8 cellular contexts compared by ENCODE assay signal in the genomic region with DNA sequence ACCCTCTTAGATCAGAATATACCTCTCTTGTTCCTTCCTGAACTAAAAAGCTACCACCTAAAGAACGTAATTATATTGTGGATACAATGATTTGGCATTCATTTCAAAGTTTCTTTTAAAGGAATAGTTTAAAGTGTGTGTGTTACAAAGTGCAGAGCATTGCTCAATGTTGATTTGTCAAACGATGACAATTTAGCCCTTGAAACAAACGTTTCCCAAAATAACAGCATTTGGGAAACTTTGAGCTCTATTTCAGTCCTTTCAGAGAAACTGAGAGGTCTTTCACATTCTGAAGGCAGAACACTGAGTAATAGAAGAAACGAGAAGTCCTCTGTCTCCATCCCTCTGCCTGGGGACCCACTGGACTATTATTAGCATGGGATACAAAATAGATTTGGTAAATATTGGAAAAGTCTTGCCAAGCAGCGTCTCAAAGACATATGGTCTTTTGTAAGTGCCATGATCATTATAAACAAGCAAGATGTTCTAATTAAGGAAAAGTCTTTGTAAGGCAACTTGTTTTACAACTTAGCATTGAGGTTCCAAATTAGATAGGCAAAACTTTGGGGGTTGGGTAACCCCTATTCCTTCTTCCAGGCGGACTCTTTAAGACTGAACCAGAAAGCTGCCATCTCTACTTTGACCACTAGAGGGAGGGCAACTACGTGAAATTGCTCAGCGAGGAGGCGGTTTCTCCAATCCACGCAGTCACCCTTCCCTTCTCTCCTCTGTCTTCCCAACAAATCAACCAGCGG.
DNase-seq lines count a peak whose midpoint lies in the region; ATAC-seq and TF ChIP-seq lines count a peak whose summit lies in the region.

No MANE protein-coding gene starts in this region.

- CTCF ChIA-PET in mammary epithelial cell (lab: Charles Lee; ENCODE audit: low non-redundant PET) = interaction anchor here (1.1 kb wide), 1 partner anchor 149 kb away, joined by 3 read pairs; no protein-coding TSS in a partner anchor

- intact Hi-C loops in Right ventricle myocardium inferior (cut with DNase I) = loop anchor here (5.0 to 10.0 kb wide), 3 partner anchors 619 to 1461 kb away; no protein-coding TSS in a partner anchor
- intact Hi-C loops in cardiac septum (cut with DNase I) = loop anchor here (10.0 kb wide), 1 partner anchor 1459 kb away; no protein-coding TSS in a partner anchor
- intact Hi-C loops in mammary epithelial cell (cut with micrococcal nuclease) = loop anchor here (1.0 to 10.0 kb wide), 7 partner anchors 67 to 1461 kb away; no protein-coding TSS in a partner anchor

- H3K36me3 ChIP-seq in mammary epithelial cell (ENCODE audit: insufficient read depth, low read length) = no peaks in the 10 kb centered on the region

- no peaks in the 10 kb centered on the region for H3K4me1 ChIP-seq in mammary epithelial cell (ENCODE audit: insufficient read depth, low read length)

- no TSS peak for BruUV-seq in mammary epithelial cell (replicated peaks; lab: Mats Ljungman, UMichigan)

- no peak overlapping the region for H3K4me3 ChIP-seq in mammary epithelial cell (replicated peaks in 1 of 3; ENCODE audit: insufficient read depth in 1 of 3, low read depth in 2 of 3, low read length in 3 of 3)

- H3K4me3 Mint-ChIP-seq in HFFc6 = no peak overlapping the region

- no peak overlapping the region for H3K9ac ChIP-seq in mammary epithelial cell (ENCODE audit: insufficient read depth, low read length)

- H3K27ac ChIP-seq in mammary epithelial cell (ENCODE audit: insufficient read depth, low read depth, low read length) = no peak overlapping the region

- H3K9me3 ChIP-seq in mammary epithelial cell (replicated peaks; ENCODE audit: insufficient read depth, low read length) = no peaks in the 10 kb centered on the region

- H3K4me1 Mint-ChIP-seq in HFFc6 (ENCODE audit: low read depth) = no peaks in the 10 kb centered on the region

- H4K20me1 ChIP-seq in mammary epithelial cell (ENCODE audit: insufficient read depth, low read length) = no peaks in the 10 kb centered on the region

- no peaks in the 10 kb centered on the region for H3K9me3 Mint-ChIP-seq in HFFc6

- dilution Hi-C loops in mammary epithelial cell (cut with HindIII; ENCODE audit: low sequenced_read_pairs) = no loop called here

- ATAC-seq in Right ventricle myocardium inferior = peak; percentile 83
- ATAC-seq in SK-N-SH treated with all-trans-retinoic acid at 6 μM for 48 hours = peak; percentile 98

- no peak overlapping the region for H3K27ac Mint-ChIP-seq in HFFc6

- in situ Hi-C loops in mammary epithelial cell (cut with MboI; ENCODE audit: low sequenced_read_pairs in 2 of 2) = no loop called here

- peak; percentile 98 for TF ChIP-seq CTCF in HFFc6 (IDR thresholded peaks at IDR 0.05)
- peak; percentile 94 to 97 for TF ChIP-seq CTCF in mammary epithelial cell (conservative IDR thresholded peaks at IDR 0.05 in 1 of 2, IDR thresholded peaks at IDR 0.05 in 1 of 2; ENCODE audit: extremely low read depth in 1 of 2, insufficient read depth in 1 of 2, low read depth in 1 of 2, low read length in 2 of 2)

- H2AFZ ChIP-seq in mammary epithelial cell (ENCODE audit: low read depth, low read length) = no peak overlapping the region

- DNase-seq in Right ventricle myocardium inferior (ENCODE audit: missing footprints) (no peak), cardiac septum (ENCODE audit: low spot score) (no peak), HFFc6 (peak; percentile 48), NAMALWA (ENCODE audit: low spot score) (peak; percentile 67), mammary epithelial cell (peak; percentile 36), islet precursor cell (peak; percentile 73)
- DNase-seq in stimulated activated CD4-positive, alpha-beta T cell treated with anti-CD3 and anti-CD28 coated beads, Interleukin-1b, Interleukin-23, amount 100 ng/mL, for 24 hours (ENCODE audit: low read depth in 4 of 4, low spot score in 1 of 4) = peak in 3 of 4 experiments; percentile 17 to 40 (median 25)

- no peak overlapping the region for H3K4me2 ChIP-seq in mammary epithelial cell (ENCODE audit: insufficient read depth, low read depth, low read length)

- no peaks in the 10 kb centered on the region for H3K36me3 Mint-ChIP-seq in HFFc6 (ENCODE audit: low read depth)

- no peaks in the 10 kb centered on the region for H3K27me3 ChIP-seq in mammary epithelial cell (ENCODE audit: insufficient read depth, low read length)

- H3K79me2 ChIP-seq in mammary epithelial cell (ENCODE audit: insufficient read depth, low read length) = no peaks in the 10 kb centered on the region

- H3K27me3 Mint-ChIP-seq in HFFc6 (ENCODE audit: insufficient read depth) = peaks cover 4% of the 10 kb centered on the region; the same call in 1 of the 2 replicates

- WGBS in mammary epithelial cell (ENCODE audit: low coverage, missing lambda C conversion rate) = 18% methylated on average over 11 of the region's 11 CpGs

TF ChIP-seq in SK-N-SH treated with all-trans-retinoic acid at 6 μM for 48 hours, 23 proteins besides CTCF, POLR2A, EP300 and RAD21:
- TF ChIP-seq TOX (CRISPR knock-in tag; IDR thresholded peaks at IDR 0.05; ENCODE audit: borderline replicate concordance) (no peak), ZFP30 (CRISPR knock-in tag; IDR thresholded peaks at IDR 0.05) (no peak), BACH2 (CRISPR knock-in tag; IDR thresholded peaks at IDR 0.05; ENCODE audit: borderline replicate concordance) (no peak)
- TF ChIP-seq, protein P1, sequence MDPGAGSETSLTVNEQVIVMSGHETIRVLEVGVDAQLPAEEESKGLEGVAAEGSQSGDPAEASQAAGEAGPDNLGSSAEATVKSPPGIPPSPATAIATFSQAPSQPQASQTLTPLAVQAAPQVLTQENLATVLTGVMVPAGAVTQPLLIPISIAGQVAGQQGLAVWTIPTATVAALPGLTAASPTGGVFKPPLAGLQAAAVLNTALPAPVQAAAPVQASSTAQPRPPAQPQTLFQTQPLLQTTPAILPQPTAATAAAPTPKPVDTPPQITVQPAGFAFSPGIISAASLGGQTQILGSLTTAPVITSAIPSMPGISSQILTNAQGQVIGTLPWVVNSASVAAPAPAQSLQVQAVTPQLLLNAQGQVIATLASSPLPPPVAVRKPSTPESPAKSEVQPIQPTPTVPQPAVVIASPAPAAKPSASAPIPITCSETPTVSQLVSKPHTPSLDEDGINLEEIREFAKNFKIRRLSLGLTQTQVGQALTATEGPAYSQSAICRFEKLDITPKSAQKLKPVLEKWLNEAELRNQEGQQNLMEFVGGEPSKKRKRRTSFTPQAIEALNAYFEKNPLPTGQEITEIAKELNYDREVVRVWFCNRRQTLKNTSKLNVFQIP (CRISPR knock-in tag; IDR thresholded peaks at IDR 0.05; ENCODE audit: borderline replicate concordance, low read depth) = no peak
- TF ChIP-seq, protein P2, sequence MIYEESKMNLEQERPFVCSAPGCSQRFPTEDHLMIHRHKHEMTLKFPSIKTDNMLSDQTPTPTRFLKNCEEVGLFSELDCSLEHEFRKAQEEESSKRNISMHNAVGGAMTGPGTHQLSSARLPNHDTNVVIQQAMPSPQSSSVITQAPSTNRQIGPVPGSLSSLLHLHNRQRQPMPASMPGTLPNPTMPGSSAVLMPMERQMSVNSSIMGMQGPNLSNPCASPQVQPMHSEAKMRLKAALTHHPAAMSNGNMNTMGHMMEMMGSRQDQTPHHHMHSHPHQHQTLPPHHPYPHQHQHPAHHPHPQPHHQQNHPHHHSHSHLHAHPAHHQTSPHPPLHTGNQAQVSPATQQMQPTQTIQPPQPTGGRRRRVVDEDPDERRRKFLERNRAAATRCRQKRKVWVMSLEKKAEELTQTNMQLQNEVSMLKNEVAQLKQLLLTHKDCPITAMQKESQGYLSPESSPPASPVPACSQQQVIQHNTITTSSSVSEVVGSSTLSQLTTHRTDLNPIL (CRISPR knock-in tag; IDR thresholded peaks at IDR 0.05; ENCODE audit: low read depth) = no peak

Comparison
In these comparisons a context has a peak if more than half of its experiments do, and no peak if none do; other contexts are left out.
1. DNase-seq: peak in HFFc6 (single experiment), NAMALWA (single experiment), mammary epithelial cell (single experiment), islet precursor cell (single experiment) and stimulated activated CD4-positive, alpha-beta T cell treated with anti-CD3 and anti-CD28 coated beads, Interleukin-1b, Interleukin-23, amount 100 ng/mL, for 24 hours (3 of 4); none in Right ventricle myocardium inferior (single experiment) and cardiac septum (single experiment).